ENCODE assay signal across 9 cellular contexts in genomic region chr7:114047889-114048288, GRCh38.
DNase-seq lines count a peak whose midpoint lies in the region; ATAC-seq and FAIRE-seq lines count a peak whose summit lies in the region.
"Had no signal": no experiment of that assay in that cellular context is flagged by ENCODE, and none has a peak within 500 bp of the region (broad histone marks: within the 10 kb centered on the region; RNA-seq: fewer than 3 reads in every experiment).

No MANE protein-coding gene starts in this region.

- H3K4me3 Mint-ChIP-seq in effector memory CD8-positive, alpha-beta T cell: peak overlapping the region; percentile 79 to 80

- H3K27ac Mint-ChIP-seq in effector memory CD8-positive, alpha-beta T cell: peak overlapping the region; percentile 87 to 91

- no peaks in the 10 kb centered on the region for H3K9me3 Mint-ChIP-seq in effector memory CD8-positive, alpha-beta T cell

- ATAC-seq in activated CD4-positive, CD25-positive, alpha-beta regulatory T cell treated with anti-CD3 and anti-CD28 coated beads, Interleukin-2, amount 50 U/mL, for 24 hours: peak; percentile 45 to 53
- ATAC-seq in effector memory CD8-positive, alpha-beta T cell (replicated peaks): peak; percentile 43
- ATAC-seq in HG02798 (IDR thresholded peaks at IDR 0.05; ENCODE audit: poor library complexity, unreplicated experiment) (no peak), HG03342 (IDR thresholded peaks at IDR 0.05; ENCODE audit: unreplicated experiment) (no peak)

- peaks cover 13 to 16% of the 10 kb centered on the region in 2 donors for H3K4me1 Mint-ChIP-seq in effector memory CD8-positive, alpha-beta T cell (ENCODE audit: low read depth in 2 of 2)

- peaks cover 0 to under 1% of the 10 kb centered on the region in 2 donors for H3K27me3 Mint-ChIP-seq in effector memory CD8-positive, alpha-beta T cell

- H3K4me3 ChIP-seq in skeletal muscle cell (ENCODE audit: low read depth, low read length): no peak overlapping the region

- H3K36me3 Mint-ChIP-seq in effector memory CD8-positive, alpha-beta T cell (ENCODE audit: insufficient read depth): no peaks in the 10 kb centered on the region

- DNase-seq in activated CD4-positive, CD25-positive, alpha-beta regulatory T cell (lab: John Stamatoyannopoulos, UW): no peak
- peak; percentile 58 for DNase-seq in RCC 7860 (ENCODE audit: low spot score)
- DNase-seq in effector memory CD8-positive, alpha-beta T cell: no peak
- peak; percentile 71 for DNase-seq in skeletal muscle cell (ENCODE audit: low read depth)
- DNase-seq in NCI-H524 (lab: John Stamatoyannopoulos, UW): no peak
- DNase-seq: T-helper 9 cell had no signal

- FAIRE-seq in RCC 7860 (lab: Jason Lieb, UNC): peak; percentile 89

Comparison
In these comparisons a context has a peak if more than half of its experiments do, and no peak if none do; other contexts are left out.
1. ATAC-seq: peak in activated CD4-positive, CD25-positive, alpha-beta regulatory T cell treated with anti-CD3 and anti-CD28 coated beads, Interleukin-2, amount 50 U/mL, for 24 hours (2 of 2) and effector memory CD8-positive, alpha-beta T cell (single experiment); none in HG02798 (single experiment) and HG03342 (single experiment).
2. DNase-seq: peak in RCC 7860 (single experiment) and skeletal muscle cell (single experiment); none in activated CD4-positive, CD25-positive, alpha-beta regulatory T cell (0 of 4), effector memory CD8-positive, alpha-beta T cell (0 of 3) and NCI-H524 (0 of 2).